Comparison of ENCODE assay signal across 29 cellular contexts in genomic region chr5:162377895-162378294, GRCh38.
"Had no signal": no experiment of that assay in that cellular context is flagged by ENCODE, and none has a peak within 500 bp of the region (broad histone marks: within the 10 kb centered on the region; RNA-seq: fewer than 3 reads in every experiment).

No MANE protein-coding gene starts in this region.

- H3K27me3 ChIP-seq: ascending aorta, cardiac muscle cell had no signal

- H3K4me1 ChIP-seq: ascending aorta had no signal

- H3K36me3 ChIP-seq: ascending aorta, cardiac muscle cell had no signal

- FAIRE-seq: bronchial epithelial cell, TTC549 had no signal

- H3K27ac ChIP-seq: ascending aorta, cardiac muscle cell, VCaP had no signal

- H3K9me3 ChIP-seq: ascending aorta had no signal

- H3K4me3 ChIP-seq: ascending aorta, cardiac muscle cell had no signal

- DNase-seq: activated B cell treated with CpG ODN at 0.5 μM for 24 hours; activated CD4-positive, alpha-beta memory T cell treated with anti-CD3 and anti-CD28 coated beads for 36 hours; activated CD4-positive, alpha-beta T cell treated with anti-CD3 and anti-CD28 coated beads for 4 hours; activated CD4-positive, alpha-beta T cell treated with anti-CD3 and anti-CD28 coated beads, Interleukin-2, amount 10 ng/mL, durations not matched to agents 24 days and 14 days; activated CD4-positive, alpha-beta T cell treated with anti-CD3 and anti-CD28 coated beads, Interleukin-2, amount 50 U/mL, for 1 hour; activated CD4-positive, alpha-beta T cell treated with anti-CD3 and anti-CD28 coated beads, Interleukin-2, amount 50 U/mL, for 4 hours; activated CD4-positive, CD25-positive, alpha-beta regulatory T cell treated with anti-CD3 and anti-CD28 coated beads, Interleukin-2, amount 50 U/mL, for 72 hours; activated CD8-positive, alpha-beta memory T cell treated with anti-CD3 and anti-CD28 coated beads, Interleukin-2, amount 10 ng/mL, durations not matched to agents 7 days and 5 days; activated CD8-positive, alpha-beta memory T cell treated with anti-CD3 and anti-CD28 coated beads, Interleukin-2, amount 50 U/mL, for 48 hours; activated CD8-positive, alpha-beta T cell treated with anti-CD3 and anti-CD28 coated beads for 36 hours; activated effector memory CD4-positive, alpha-beta T cell treated with Interleukin-2 at 50 U/mL for 16 hours; activated gamma-delta T cell; activated naive CD4-positive, alpha-beta T cell treated with anti-CD3 and anti-CD28 coated beads, Interleukin-2, amount 10 ng/mL, durations not matched to agents 7 days and 5 days; activated naive CD4-positive, alpha-beta T cell treated with Interleukin-2 at 50 U/mL for 16 hours; activated naive CD8-positive, alpha-beta T cell treated with anti-CD3 and anti-CD28 coated beads, Interleukin-2, amount 10 ng/mL, durations not matched to agents 7 days and 5 days; activated naive CD8-positive, alpha-beta T cell treated with anti-CD3 and anti-CD28 coated beads, Interleukin-2, amount 50 U/mL, for 24 hours; activated T-cell treated with anti-CD3 and anti-CD28 coated beads, Interleukin-2, amount 50 U/mL, for 24 hours; activated T-cell treated with anti-CD3 and anti-CD28 coated beads, Interleukin-2, amount 50 U/mL, for 48 hours; amygdala; anterior cingulate cortex; caudate nucleus; cerebellar nuclear complex; T-helper 2 cell; T-helper 9 cell had no signal

- ATAC-seq: activated CD8-positive, alpha-beta memory T cell treated with anti-CD3 and anti-CD28 coated beads, Interleukin-2, amount 10 ng/mL, durations not matched to agents 7 days and 5 days; activated CD8-positive, alpha-beta T cell treated with anti-CD3 and anti-CD28 coated beads for 36 hours; activated naive CD8-positive, alpha-beta T cell treated with anti-CD3 and anti-CD28 coated beads, Interleukin-2, amount 50 U/mL, for 24 hours had no signal
